In the genomic region with DNA sequence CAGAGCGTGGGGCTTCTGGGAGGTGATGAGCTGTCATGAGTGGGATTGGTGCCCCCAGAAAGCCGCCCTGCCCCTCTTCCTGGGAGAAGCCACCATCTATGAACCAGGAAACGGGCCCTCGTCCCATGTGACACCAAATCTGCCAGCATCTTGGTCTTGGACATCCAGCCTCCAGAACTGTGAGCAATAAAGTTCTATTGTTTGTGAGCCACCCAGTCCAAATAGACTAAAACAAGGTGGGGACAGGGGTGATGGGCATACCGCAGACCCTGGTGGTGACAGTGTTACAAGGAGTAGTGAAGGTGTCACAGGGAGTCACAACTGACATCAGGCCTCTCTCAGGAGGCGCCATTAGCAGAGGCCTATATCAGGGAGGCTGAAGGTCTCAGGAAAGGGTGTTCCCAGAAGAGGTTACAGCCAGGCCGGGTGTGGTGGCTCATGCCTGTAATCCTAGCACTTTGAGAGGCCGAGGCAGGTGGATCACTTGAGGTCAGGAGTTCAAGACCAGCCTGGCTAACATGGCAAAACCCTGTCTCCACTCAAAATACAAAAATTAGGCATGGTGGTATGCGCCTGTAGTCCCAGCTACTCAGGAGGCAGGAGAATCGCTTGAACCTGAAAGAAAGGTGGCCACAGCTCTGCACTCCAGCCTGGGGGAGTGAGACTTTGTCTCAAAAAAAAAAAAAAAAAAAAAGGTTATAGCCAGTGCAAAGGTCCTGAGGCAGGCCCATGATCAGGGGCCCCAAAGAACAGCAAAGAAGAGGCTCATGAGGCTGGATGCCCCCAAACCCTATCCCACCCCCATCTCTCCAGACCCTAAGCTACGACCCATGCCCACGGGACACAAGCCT, we compare ENCODE assay signal across 19 cellular contexts. TPM values are rescaled to one million over a fixed set of nuclear protein-coding genes. Genes with fewer than 3 reads are reported as not detected.
DNase-seq lines count a peak whose midpoint lies in the region; ATAC-seq, FAIRE-seq and TF ChIP-seq lines count a peak whose summit lies in the region.
"Had no signal": no experiment of that assay in that cellular context is flagged by ENCODE, and none has a peak within 500 bp of the region (broad histone marks: within the 10 kb centered on the region; RNA-seq: fewer than 3 reads in every experiment).

No MANE protein-coding gene starts in this region.

- peaks cover 47 to 50% of the 10 kb centered on the region in 2 donors for H3K36me3 Mint-ChIP-seq in stimulated activated naive B cell treated with anti-CD40 and anti-IgM and Interleukin-4, amounts not matched to agents 10 μg/mL and 1 μg/mL and 100 μg/mL, for 72 hours

- BruUV-seq in A673 (replicated peaks; lab: Mats Ljungman, UMichigan) = no TSS peak
- BruUV-seq in endothelial cell of umbilical vein (replicated peaks; lab: Mats Ljungman, UMichigan) = no TSS peak

- H3K4me1 ChIP-seq in A673 (ENCODE audit: insufficient read depth, low read length, poor library complexity, severe bottlenecking) (peaks cover 60% of the 10 kb centered on the region), HUES64 (ENCODE audit: insufficient read depth, low read length) (peaks cover 37% of the 10 kb centered on the region), endothelial cell of umbilical vein (ENCODE audit: control insufficient read depth, extremely low read depth, insufficient read depth, low read length) (peaks cover 61% of the 10 kb centered on the region), trophoblast cell (ENCODE audit: control insufficient read depth in 1 of 2, insufficient read depth in 2 of 2, low read length in 2 of 2) (peaks cover 36 to 41% of the 10 kb centered on the region in 2 experiments)

- peaks cover 37 to 57% of the 10 kb centered on the region in 2 donors for H3K4me1 Mint-ChIP-seq in stimulated activated naive B cell treated with anti-CD40 and anti-IgM and Interleukin-4, amounts not matched to agents 10 μg/mL and 1 μg/mL and 100 μg/mL, for 72 hours

- no peak overlapping the region for H4K91ac ChIP-seq in trophoblast cell (ENCODE audit: low read depth, low read length)

- no peak overlapping the region for H2BK120ac ChIP-seq in trophoblast cell (ENCODE audit: insufficient read depth, low read length, poor library complexity)

- peak overlapping the region; percentile 80 for H3K27ac ChIP-seq in A673 (ENCODE audit: low read depth, low read length, poor library complexity, severe bottlenecking)
- peak overlapping the region; percentile 95 for H3K27ac ChIP-seq in HUES64 (ENCODE audit: low read depth, low read length)
- peak overlapping the region; percentile 94 for H3K27ac ChIP-seq in endothelial cell of umbilical vein (ENCODE audit: insufficient read depth, low read depth, low read length)
- no peak overlapping the region for H3K27ac ChIP-seq in trophoblast cell (ENCODE audit: low read depth, low read length)
- H3K27ac ChIP-seq: tibial artery had no signal

- WGBS in HUES64 = 93% methylated on average over 12 of the region's 12 CpGs
- no CpG with 5 or more reads among the region's 12 CpGs for WGBS in trophoblast cell (ENCODE audit: extremely low coverage, insufficient coverage, insufficient read length)

- peak overlapping the region; percentile 39 for H3K18ac ChIP-seq in trophoblast cell (ENCODE audit: low read length)

- H2AK5ac ChIP-seq in trophoblast cell (ENCODE audit: low read length) = no peak overlapping the region

- H3K36me3 ChIP-seq in A673 (ENCODE audit: insufficient read depth, low read length, poor library complexity, severe bottlenecking) (no peaks in the 10 kb centered on the region), HUES64 (ENCODE audit: insufficient read depth, low read length) (peaks cover 6% of the 10 kb centered on the region), endothelial cell of umbilical vein (ENCODE audit: control insufficient read depth in 2 of 2, extremely low read depth in 1 of 2, insufficient read depth in 2 of 2, low read length in 2 of 2) (no peaks in the 10 kb centered on the region), trophoblast cell (ENCODE audit: control insufficient read depth in 1 of 2, insufficient read depth in 2 of 2, low read length in 2 of 2) (peaks cover 2 to 6% of the 10 kb centered on the region in 2 experiments)
- H3K36me3 ChIP-seq: tibial artery had no signal

- no peak overlapping the region for H4K8ac ChIP-seq in trophoblast cell (ENCODE audit: low read depth, low read length)

- no peaks in the 10 kb centered on the region for H3K9me1 ChIP-seq in endothelial cell of umbilical vein (replicated peaks; ENCODE audit: control insufficient read depth, extremely low read depth, insufficient read depth, low read length)

- H2AFZ ChIP-seq in endothelial cell of umbilical vein (ENCODE audit: low read depth, low read length) (no peak overlapping the region), trophoblast cell (ENCODE audit: insufficient read depth, low read length, poor library complexity) (no peak overlapping the region)

- CTCF ChIA-PET in A673 (lab: Charles Lee) = no interaction called here
- CTCF ChIA-PET in endothelial cell of umbilical vein (lab: Charles Lee) = interaction anchor here (1.5 kb wide), 1 partner anchor 126 kb away, joined by 4 read pairs; no protein-coding TSS in a partner anchor

- H3K9ac ChIP-seq in HUES64 (ENCODE audit: low read depth, low read length) (no peak overlapping the region), endothelial cell of umbilical vein (replicated peaks; ENCODE audit: extremely low read depth, insufficient read depth, low read length) (no peak overlapping the region), trophoblast cell (ENCODE audit: low read length) (no peak overlapping the region)

- TF ChIP-seq CTCF in A673 (conservative IDR thresholded peaks at IDR 0.05; ENCODE audit: low read depth, low read length) (no peak), endothelial cell of umbilical vein (IDR thresholded peaks at IDR 0.05; ENCODE audit: extremely low read depth in 1 of 2, insufficient read depth in 1 of 2, low read depth in 1 of 2, low read length in 2 of 2) (no peak)

- H3K79me2 ChIP-seq in endothelial cell of umbilical vein (ENCODE audit: control insufficient read depth, insufficient read depth, low read length) (peaks cover 51% of the 10 kb centered on the region), trophoblast cell (ENCODE audit: control insufficient read depth, insufficient read depth, low read length, poor library complexity) (peaks cover 17% of the 10 kb centered on the region)

- H3K4me2 ChIP-seq in endothelial cell of umbilical vein (ENCODE audit: insufficient read depth, low read length) (no peak overlapping the region), trophoblast cell (ENCODE audit: low read length) (no peak overlapping the region)

- TF ChIP-seq POLR2A in endothelial cell of umbilical vein (IDR thresholded peaks at IDR 0.05; ENCODE audit: low read depth, low read length) = no peak

- ATAC-seq in stimulated activated naive B cell treated with anti-CD40 and anti-IgM and Interleukin-4, amounts not matched to agents 10 μg/mL and 1 μg/mL and 100 μg/mL, for 72 hours (replicated peaks) = no peak

- intact Hi-C loops in A673 (cut with micrococcal nuclease; ENCODE audit: unreplicated experiment) = no loop called here
- intact Hi-C loops in endothelial cell of umbilical vein (cut with micrococcal nuclease) = no loop called here

- H3K27me3 Mint-ChIP-seq in stimulated activated naive B cell treated with anti-CD40 and anti-IgM and Interleukin-4, amounts not matched to agents 10 μg/mL and 1 μg/mL and 100 μg/mL, for 72 hours = no peaks in the 10 kb centered on the region

- peak overlapping the region; percentile 21 for H3K4ac ChIP-seq in trophoblast cell (ENCODE audit: low read depth, low read length)

- no peak for FAIRE-seq in endothelial cell of umbilical vein (lab: Jason Lieb, UNC)
- FAIRE-seq: frontal cortex, GM18507 had no signal

- no peak overlapping the region for H3K4me3 ChIP-seq in A673 (ENCODE audit: low read depth, low read length, poor library complexity, severe bottlenecking)
- H3K4me3 ChIP-seq in HUES64 (ENCODE audit: low read length) = no peak overlapping the region
- no peak overlapping the region for H3K4me3 ChIP-seq in endothelial cell of umbilical vein (replicated peaks in 1 of 3; ENCODE audit: insufficient read depth in 1 of 3, low read depth in 1 of 3, low read length in 3 of 3)
- no peak overlapping the region for H3K4me3 ChIP-seq in trophoblast cell (ENCODE audit: low read depth, low read length)
- H3K4me3 ChIP-seq: MG63, tibial artery had no signal

- H3K27ac Mint-ChIP-seq in stimulated activated naive B cell treated with anti-CD40 and anti-IgM and Interleukin-4, amounts not matched to agents 10 μg/mL and 1 μg/mL and 100 μg/mL, for 72 hours = no peak overlapping the region
- H3K27ac Mint-ChIP-seq: activated naive CD4-positive, alpha-beta T cell treated with anti-CD3 and anti-CD28 coated beads for 36 hours had no signal

- no peak overlapping the region for H2BK5ac ChIP-seq in trophoblast cell (ENCODE audit: low read depth, low read length, poor library complexity)

- no peak overlapping the region for H3K14ac ChIP-seq in trophoblast cell (ENCODE audit: low read length)

- POLR2A ChIA-PET in A673 (lab: Charles Lee; ENCODE audit: low non-redundant PET) = no interaction called here
- POLR2A ChIA-PET in endothelial cell of umbilical vein (lab: Charles Lee) = interaction anchor here (0.7 kb wide), 1 partner anchor 34 kb away, joined by 9 read pairs; no protein-coding TSS in a partner anchor

- H4K20me1 ChIP-seq in endothelial cell of umbilical vein (replicated peaks; ENCODE audit: control insufficient read depth, extremely low read depth, insufficient read depth, low read length) = no peaks in the 10 kb centered on the region

- DNase-seq in A673 (ENCODE audit: low spot score) (no peak), endothelial cell of umbilical vein (ENCODE audit: low read depth, low spot score) (no peak), trophoblast cell (no peak), HPDE6-E6E7 (ENCODE audit: extremely low spot score) (no peak), MV-4-11 (lab: John Stamatoyannopoulos, UW) (no peak)
- DNase-seq in stimulated activated naive B cell treated with anti-CD40 and anti-IgM and Interleukin-4, amounts not matched to agents 10 μg/mL and 1 μg/mL and 100 μg/mL, for 72 hours = no peak
- DNase-seq in activated CD4-positive, alpha-beta T cell treated with anti-CD3 and anti-CD28 coated beads for 48 hours = no peak
- DNase-seq: activated CD4-positive, alpha-beta T cell treated with anti-CD3 and anti-CD28 coated beads for 1 hour; activated CD8-positive, alpha-beta memory T cell treated with anti-CD3 and anti-CD28 coated beads, Interleukin-2, amount 50 U/mL, for 48 hours; activated naive CD4-positive, alpha-beta T cell treated with anti-CD3 and anti-CD28 coated beads for 36 hours; DMS 273 treated with DMSO at 0.1 percent for 48 hours; MG63; NCI-H2081; NCI-H524 treated with DMSO at 0.1 percent for 48 hours; stimulated activated CD4-positive, alpha-beta T cell treated with anti-CD3 and anti-CD28 coated beads, Interleukin-2, amount 100 ng/mL, for 24 hours; tibial artery had no signal

- dilution Hi-C loops in endothelial cell of umbilical vein (cut with MboI; ENCODE audit: extremely low pct_ligation_motif_present, low sequenced_read_pairs) = no loop called here

- H3K23ac ChIP-seq in trophoblast cell (ENCODE audit: low read length) = no peak overlapping the region

- H3K4me3 Mint-ChIP-seq in stimulated activated naive B cell treated with anti-CD40 and anti-IgM and Interleukin-4, amounts not matched to agents 10 μg/mL and 1 μg/mL and 100 μg/mL, for 72 hours = no peak overlapping the region
- H3K4me3 Mint-ChIP-seq: activated naive CD4-positive, alpha-beta T cell treated with anti-CD3 and anti-CD28 coated beads for 36 hours had no signal

- H3K9me3 ChIP-seq in A673 (ENCODE audit: low read depth, low read length, poor library complexity, severe bottlenecking) (no peaks in the 10 kb centered on the region), HUES64 (ENCODE audit: insufficient read depth, low read depth, low read length) (no peaks in the 10 kb centered on the region), endothelial cell of umbilical vein (replicated peaks; ENCODE audit: control insufficient read depth, insufficient read depth, low read length) (no peaks in the 10 kb centered on the region), trophoblast cell (ENCODE audit: insufficient read depth, low read depth, low read length) (peaks cover 3% of the 10 kb centered on the region)
- H3K9me3 ChIP-seq: MG63, tibial artery had no signal

- H4K12ac ChIP-seq in trophoblast cell (ENCODE audit: low read depth, low read length) = no peak overlapping the region

- no peak overlapping the region for H2BK12ac ChIP-seq in trophoblast cell (ENCODE audit: low read length)

- H3K79me1 ChIP-seq in trophoblast cell (ENCODE audit: low read length) = peaks cover 17% of the 10 kb centered on the region

- no peaks in the 10 kb centered on the region for H3K9me3 Mint-ChIP-seq in stimulated activated naive B cell treated with anti-CD40 and anti-IgM and Interleukin-4, amounts not matched to agents 10 μg/mL and 1 μg/mL and 100 μg/mL, for 72 hours
- H3K9me3 Mint-ChIP-seq: activated naive CD4-positive, alpha-beta T cell treated with anti-CD3 and anti-CD28 coated beads for 36 hours had no signal

- H3K27me3 ChIP-seq in A673 (replicated peaks; ENCODE audit: insufficient read depth, low read depth, low read length, poor library complexity) = no peaks in the 10 kb centered on the region
- no peaks in the 10 kb centered on the region for H3K27me3 ChIP-seq in HUES64 (ENCODE audit: insufficient read depth, low read length)
- H3K27me3 ChIP-seq in endothelial cell of umbilical vein (ENCODE audit: control insufficient read depth in 2 of 2, insufficient read depth in 2 of 2, low read length in 2 of 2) = no peaks in the 10 kb centered on the region
- H3K27me3 ChIP-seq in trophoblast cell (ENCODE audit: insufficient read depth, low read length) = no peaks in the 10 kb centered on the region
- H3K27me3 ChIP-seq: MG63, tibial artery had no signal

RNA-seq across cellular contexts. Expression of a gene that starts 53.0 kb away (rescaled TPM):
- total RNA-seq in A673 (2021) = 227 and 276 TPM in 2 replicates
- 103 TPM for polyA plus RNA-seq in HUES64 (2013, experiment 1 of 2)
- polyA plus RNA-seq in HUES64 (2013, experiment 2 of 2) = 118 TPM
- 241 and 297 TPM in 2 replicates for total RNA-seq in endothelial cell of umbilical vein
- polyA plus RNA-seq in endothelial cell of umbilical vein = 20.9 and 26.5 TPM in 2 replicates
- 28.9 and 33.3 TPM in 2 replicates for polyA plus RNA-seq in endothelial cell of umbilical vein (2011; cell fraction: cytosol; rRNA removed)
- 83.4 and 92.8 TPM in 2 replicates for polyA plus RNA-seq in endothelial cell of umbilical vein (2011; cell fraction: nucleus; rRNA removed)
- polyA plus RNA-seq in endothelial cell of umbilical vein (2012) = 128 and 157 TPM in 2 replicates
- polyA minus RNA-seq in endothelial cell of umbilical vein = 26.9 and 33.3 TPM in 2 replicates
- 37.7 TPM for polyA minus RNA-seq in endothelial cell of umbilical vein (2011; cell fraction: cytosol; rRNA and poly(A)+ RNA removed)
- polyA minus RNA-seq in endothelial cell of umbilical vein (2011; cell fraction: nucleus; rRNA and poly(A)+ RNA removed) = 53.8 and 94.2 TPM in 2 replicates
- polyA plus RNA-seq in trophoblast cell (2013) = 147 and 153 TPM in 2 replicates
